In the genomic region with DNA sequence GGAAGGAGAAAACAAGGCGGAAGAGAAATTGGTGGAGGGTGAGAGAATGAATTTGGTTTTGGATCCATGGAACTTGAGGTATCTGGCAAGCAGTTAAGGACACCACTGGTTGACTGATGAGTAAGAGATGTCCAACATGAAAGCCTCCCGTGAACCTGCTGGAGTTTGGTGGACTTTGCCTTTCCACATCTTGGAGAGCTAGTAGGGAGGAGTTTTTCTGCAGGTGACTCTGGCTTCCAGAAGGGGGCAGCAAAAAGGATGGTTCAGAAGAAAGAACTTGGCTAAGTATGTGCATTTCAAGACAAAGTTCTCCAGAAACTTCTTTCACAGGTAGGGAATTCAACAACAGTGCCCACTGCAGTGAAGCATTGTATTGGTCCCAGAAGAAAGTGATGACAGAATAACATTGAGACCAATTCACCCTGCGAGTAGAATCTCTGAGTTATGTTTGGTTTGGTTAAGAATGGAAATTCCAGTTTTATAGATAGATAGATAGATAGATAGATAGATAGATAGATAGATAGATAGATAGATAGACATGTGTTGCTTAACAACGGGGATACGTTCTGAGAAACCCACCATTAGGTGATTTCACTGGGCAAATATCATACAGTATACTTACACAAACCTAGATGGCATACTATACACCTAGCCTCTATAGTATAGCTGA, we compare ENCODE assay signal across 9 cellular contexts. TPM values are rescaled to one million over a fixed set of nuclear protein-coding genes. Genes with fewer than 3 reads are reported as not detected.
DNase-seq lines count a peak whose midpoint lies in the region; ATAC-seq and TF ChIP-seq lines count a peak whose summit lies in the region.
"Had no signal": no experiment of that assay in that cellular context is flagged by ENCODE, and none has a peak within 500 bp of the region (broad histone marks: within the 10 kb centered on the region; RNA-seq: fewer than 3 reads in every experiment).

No MANE protein-coding gene starts in this region.

- no peaks in the 10 kb centered on the region for H3K9me3 Mint-ChIP-seq in HFFc6

- H3K27me3 Mint-ChIP-seq in HFFc6 (ENCODE audit: insufficient read depth) = peaks cover 1% of the 10 kb centered on the region; the same call in 1 of the 2 replicates

- H3K27ac ChIP-seq in RWPE2 (ENCODE audit: poor library complexity, severe bottlenecking) = no peak overlapping the region
- H3K27ac ChIP-seq: SJSA1 had no signal

- H3K4me3 ChIP-seq in RWPE2 (ENCODE audit: severe bottlenecking) (no peak overlapping the region), foreskin fibroblast (ENCODE audit: low read depth in 1 of 2, low read length in 2 of 2) (no peak overlapping the region)
- H3K4me3 ChIP-seq: SJSA1 had no signal

- H3K4me1 ChIP-seq in RWPE2 (ENCODE audit: insufficient read depth, poor library complexity, severe bottlenecking) = no peaks in the 10 kb centered on the region
- H3K4me1 ChIP-seq: SJSA1 had no signal

- ATAC-seq in RWPE2 (ENCODE audit: low read depth) (no peak), GM21528 (IDR thresholded peaks at IDR 0.05; ENCODE audit: low FRiP score, unreplicated experiment) (no peak), GM18858 (IDR thresholded peaks at IDR 0.05; ENCODE audit: unreplicated experiment) (no peak), GM21723 (IDR thresholded peaks at IDR 0.05; ENCODE audit: unreplicated experiment) (no peak), GM19455 (IDR thresholded peaks at IDR 0.05; ENCODE audit: unreplicated experiment) (no peak)

- no peak overlapping the region for H3K27ac Mint-ChIP-seq in HFFc6

- H3K27me3 ChIP-seq in RWPE2 (ENCODE audit: insufficient read depth, poor library complexity, severe bottlenecking) = no peaks in the 10 kb centered on the region
- H3K27me3 ChIP-seq: SJSA1 had no signal

- H3K36me3 ChIP-seq in RWPE2 (ENCODE audit: low read depth) = no peaks in the 10 kb centered on the region
- H3K36me3 ChIP-seq: SJSA1 had no signal

- no peaks in the 10 kb centered on the region for H3K4me1 Mint-ChIP-seq in HFFc6 (ENCODE audit: low read depth)

- no peak overlapping the region for H3K4me3 Mint-ChIP-seq in HFFc6

- H3K36me3 Mint-ChIP-seq in HFFc6 (ENCODE audit: low read depth) = no peaks in the 10 kb centered on the region

- no peaks in the 10 kb centered on the region for H3K9me3 ChIP-seq in RWPE2 (ENCODE audit: severe bottlenecking)
- H3K9me3 ChIP-seq: SJSA1 had no signal

- TF ChIP-seq CTCF in HFFc6 (IDR thresholded peaks at IDR 0.05) = peak; percentile 77
- TF ChIP-seq CTCF in RWPE2 (IDR thresholded peaks at IDR 0.05; ENCODE audit: poor library complexity, severe bottlenecking) = peak; percentile 43
- TF ChIP-seq CTCF in foreskin fibroblast (IDR thresholded peaks at IDR 0.05; ENCODE audit: low read depth, low read length) = peak; percentile 60

- DNase-seq in EH (ENCODE audit: low read depth) (peak; percentile 44), HFFc6 (peak; percentile 42), RWPE2 (ENCODE audit: low spot score) (no peak), foreskin fibroblast (peak; percentile 3 to 33)

RNA-seq across cellular contexts. Expression of a gene that starts 28.5 kb away (rescaled TPM):
- total RNA-seq in HFFc6 (2021; fragmentation: NEBNext Ultra II Directional; extraction: Animal tissue kit (Norgen Biotek cat#: 25700)) = not detected
- total RNA-seq: SJSA1 had no signal

RNA-seq across cellular contexts. Expression of a gene that starts 28.6 kb away (rescaled TPM):
- 10 to 100 TPM; 15.7 to 19.9 (median 17.6) TPM for total RNA-seq in HFFc6 (2021; fragmentation: NEBNext Ultra II Directional; extraction: Animal tissue kit (Norgen Biotek cat#: 25700))
